1 cellular context compared by ENCODE assay signal in genomic region chr1:110136911-110137310, GRCh38.
TF ChIP-seq lines count a peak whose summit lies in the region.

No MANE protein-coding gene starts in this region.

TF ChIP-seq in GM12878, 131 proteins besides CTCF, POLR2A, EP300 and RAD21:
- TF ChIP-seq RAD51 (IDR thresholded peaks at IDR 0.05) (peak; percentile 44), IKZF2 (IDR thresholded peaks at IDR 0.05) (no peak), SP1 (IDR thresholded peaks at IDR 0.05; ENCODE audit: low read depth, low read length) (no peak), USF1 (IDR thresholded peaks at IDR 0.05; ENCODE audit: borderline replicate concordance, extremely low read length, insufficient read depth, low read depth, low read length) (peak; percentile 62), ZNF687 (IDR thresholded peaks at IDR 0.05) (no peak), YBX1 (IDR thresholded peaks at IDR 0.05) (no peak), SMC3 (IDR thresholded peaks at IDR 0.05; ENCODE audit: borderline replicate concordance, low read length) (no peak), GATAD2B (conservative IDR thresholded peaks at IDR 0.05; ENCODE audit: low read depth) (no peak), BMI1 (IDR thresholded peaks at IDR 0.05; ENCODE audit: borderline replicate concordance) (0 out of 2 replicates have a peak, but pooled peaks have one; percentile 41)
